ENCODE assay signal across 28 cellular contexts in the genomic region with DNA sequence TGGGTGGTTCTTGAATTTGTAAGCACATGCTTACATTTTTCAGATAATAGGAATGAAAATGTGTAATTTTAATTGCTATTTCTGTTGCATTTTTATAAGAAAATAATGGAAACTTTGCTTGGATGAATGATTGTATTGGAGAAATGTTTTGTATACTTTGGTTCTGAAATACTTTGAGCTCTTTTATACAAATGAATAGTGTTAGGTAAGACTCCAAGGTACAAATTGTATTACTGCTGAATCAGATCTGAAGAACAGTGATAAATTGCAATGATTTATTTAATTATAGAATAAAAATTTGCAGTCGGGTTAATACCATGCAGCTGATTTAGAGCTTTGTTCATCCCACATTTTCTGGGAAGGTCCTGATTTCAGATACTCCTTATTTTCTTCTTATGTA.
"Had no signal": no experiment of that assay in that cellular context is flagged by ENCODE, and none has a peak within 500 bp of the region (broad histone marks: within the 10 kb centered on the region; RNA-seq: fewer than 3 reads in every experiment).

No MANE protein-coding gene starts in this region.

- H3K27ac ChIP-seq: neural progenitor cell, ovary, parathyroid adenoma, psoas muscle, skin epidermis, spleen, testis, tibial artery, transverse colon, upper lobe of right lung, vagina had no signal

- ATAC-seq: naive thymus-derived CD4-positive, alpha-beta T cell; natural killer cell; psoas muscle; right cardiac atrium; sciatic nerve; stimulated activated memory B cell treated with anti-CD40 and anti-IgM and Interleukin-4, amounts not matched to agents 10 μg/mL and 1 μg/mL and 100 μg/mL, for 72 hours; stimulated activated naive CD8-positive, alpha-beta T cell treated with anti-CD3 and anti-CD28 coated beads, Interleukin-15, amount 100 ng/mL, for 72 hours; stimulated activated naive CD8-positive, alpha-beta T cell treated with anti-CD3 and anti-CD28 coated beads, Interleukin-15, Interleukin-2, amounts not matched to agents 100 U/mL and 50 U/mL, for 24 hours; upper lobe of right lung had no signal

- H3K4me2 ChIP-seq: neural progenitor cell, smooth muscle cell had no signal

- H3K36me3 ChIP-seq: neural progenitor cell, ovary, spleen, tibial artery, transverse colon, upper lobe of right lung, vagina had no signal

- H3K27me3 ChIP-seq: neural progenitor cell, ovary, spleen, testis, tibial artery, transverse colon, upper lobe of right lung, vagina had no signal

- H2AFZ ChIP-seq: neural progenitor cell, parathyroid adenoma had no signal

- DNase-seq: naive thymus-derived CD4-positive, alpha-beta T cell; natural killer cell; occipital lobe; ovary; posterior cingulate gyrus; psoas muscle; right cardiac atrium; spleen; stimulated activated CD4-positive, alpha-beta T cell treated with anti-CD3 and anti-CD28 coated beads, Interleukin-12 subunit alpha, Interleukin-12 subunit beta, amount 100 ng/mL, for 4 hours; stimulated activated CD4-positive, alpha-beta T cell treated with anti-CD3 and anti-CD28 coated beads, Interleukin-1b, Interleukin-23, amount 100 ng/mL, for 48 hours; stimulated activated CD4-positive, alpha-beta T cell treated with anti-CD3 and anti-CD28 coated beads, Interleukin-4, amount 100 ng/mL, for 1 hour; stimulated activated CD4-positive, alpha-beta T cell treated with anti-CD3 and anti-CD28 coated beads, Interleukin-4, amount 100 ng/mL, for 4 hours; stimulated activated CD8-positive, alpha-beta memory T cell treated with anti-CD3 and anti-CD28 coated beads, Interleukin-4, amount 100 ng/mL, for 48 hours; stimulated activated naive CD4-positive, alpha-beta T cell; stimulated activated naive CD8-positive, alpha-beta T cell treated with anti-CD3 and anti-CD28 coated beads, Interleukin-15, amount 100 ng/mL, for 72 hours; stimulated activated naive CD8-positive, alpha-beta T cell treated with anti-CD3 and anti-CD28 coated beads, Interleukin-15, Interleukin-2, amounts not matched to agents 100 U/mL and 50 U/mL, for 24 hours; testis; tibial artery; transverse colon; upper lobe of right lung had no signal

- H3K9ac ChIP-seq: neural progenitor cell, parathyroid adenoma had no signal

- FAIRE-seq: urothelium cell line had no signal

- H3K4me3 ChIP-seq: neural progenitor cell, ovary, psoas muscle, skin epidermis, smooth muscle cell, spleen, testis, tibial artery, transverse colon, upper lobe of right lung, vagina had no signal

- H3K4me1 ChIP-seq: parathyroid adenoma, testis, vagina had no signal

- H3K9me3 ChIP-seq: ovary, psoas muscle, spleen, testis, tibial artery, transverse colon, upper lobe of right lung, vagina had no signal
